8 cellular contexts compared by ENCODE assay signal in genomic region chr11:65261591-65262380, GRCh38. TPM values are rescaled to one million over a fixed set of nuclear protein-coding genes. Genes with fewer than 3 reads are reported as not detected.
A peak's percentile ranks its signal among the peaks of the same experiment; 100 is the strongest.
DNase-seq lines count a peak whose midpoint lies in the region; ATAC-seq and TF ChIP-seq lines count a peak whose summit lies in the region.

A gene with protein sequence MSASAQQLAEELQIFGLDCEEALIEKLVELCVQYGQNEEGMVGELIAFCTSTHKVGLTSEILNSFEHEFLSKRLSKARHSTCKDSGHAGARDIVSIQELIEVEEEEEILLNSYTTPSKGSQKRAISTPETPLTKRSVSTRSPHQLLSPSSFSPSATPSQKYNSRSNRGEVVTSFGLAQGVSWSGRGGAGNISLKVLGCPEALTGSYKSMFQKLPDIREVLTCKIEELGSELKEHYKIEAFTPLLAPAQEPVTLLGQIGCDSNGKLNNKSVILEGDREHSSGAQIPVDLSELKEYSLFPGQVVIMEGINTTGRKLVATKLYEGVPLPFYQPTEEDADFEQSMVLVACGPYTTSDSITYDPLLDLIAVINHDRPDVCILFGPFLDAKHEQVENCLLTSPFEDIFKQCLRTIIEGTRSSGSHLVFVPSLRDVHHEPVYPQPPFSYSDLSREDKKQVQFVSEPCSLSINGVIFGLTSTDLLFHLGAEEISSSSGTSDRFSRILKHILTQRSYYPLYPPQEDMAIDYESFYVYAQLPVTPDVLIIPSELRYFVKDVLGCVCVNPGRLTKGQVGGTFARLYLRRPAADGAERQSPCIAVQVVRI (plus strand): TSS chr11:65261962. CDS start chr11:65262293, 331 bp downstream.

- peak; percentile 73 to 86 for TF ChIP-seq POLR2A in tibial nerve (IDR thresholded peaks at IDR 0.05)

- no peaks in the 10 kb centered on the region for H3K79me2 ChIP-seq in parathyroid adenoma

- H3K4me3 ChIP-seq in GM12865 (ENCODE audit: low read depth, low read length) (peak within 1 kb of the TSS; percentile 98), parathyroid adenoma (ENCODE audit: low read depth, low read length) (peak within 1 kb of the TSS; percentile 96), tibial nerve (peak within 1 kb of the TSS; percentile 41 to 76 (median 70))

- DNase-seq in GM12865 (ENCODE audit: low read depth) (peak; percentile 98), NCI-H1417 treated with DMSO at 0.1 percent for 48 hours (lab: John Stamatoyannopoulos, UW) (peak; percentile 85), SW 1271 (lab: John Stamatoyannopoulos, UW) (peak; percentile 84 to 91), Right ventricle myocardium superior (peak; percentile 97), tibial nerve (ENCODE audit: low spot score in 2 of 2) (peak; percentile 87 to 89)
- DNase-seq in activated naive CD8-positive, alpha-beta T cell treated with anti-CD3 and anti-CD28 coated beads, Interleukin-2, amount 50 U/mL, for 16 hours (ENCODE audit: low read depth, low spot score), result peak; percentile 89

- H2AFZ ChIP-seq in parathyroid adenoma, result peak within 1 kb of the TSS; percentile 94

- ATAC-seq in HG02763 (IDR thresholded peaks at IDR 0.05; ENCODE audit: unreplicated experiment) (peak; percentile 86), Right ventricle myocardium superior (ENCODE audit: poor library complexity) (peak; percentile 97)

- H3K9me3 ChIP-seq in parathyroid adenoma (ENCODE audit: control insufficient read depth, low read length), result no peaks in the 10 kb centered on the region
- H3K9me3 ChIP-seq in tibial nerve, result no peaks in the 10 kb centered on the region

- TF ChIP-seq CTCF in GM12865 (IDR thresholded peaks at IDR 0.05; ENCODE audit: insufficient read depth, low read depth, low read length, missing control alignments), result no peak
- no peak for TF ChIP-seq CTCF in parathyroid adenoma (IDR thresholded peaks at IDR 0.05)
- TF ChIP-seq CTCF in tibial nerve (IDR thresholded peaks at IDR 0.05), result no peak

- peak within 1 kb of the TSS; percentile 67 for H3K9ac ChIP-seq in parathyroid adenoma

- 0% methylated on average over 31 to 53 of the region's 66 CpGs for WGBS in tibial nerve, 2 donors

- peak within 1 kb of the TSS; percentile 99 for H3K4me2 ChIP-seq in parathyroid adenoma (ENCODE audit: low read length)

- intact Hi-C loops in Right ventricle myocardium superior (cut with DNase I), result no loop called here

- H3K36me3 ChIP-seq in parathyroid adenoma (ENCODE audit: control insufficient read depth, insufficient read depth, low read length) (no peaks in the 10 kb centered on the region), tibial nerve (peaks cover 0 to 16% (median 0%) of the 10 kb centered on the region in 3 donors)

- H3K4me1 ChIP-seq in parathyroid adenoma, result peaks cover 3% of the 10 kb centered on the region
- peaks cover 0 to 26% (median 9%) of the 10 kb centered on the region in 4 donors for H3K4me1 ChIP-seq in tibial nerve

- H3K27me3 ChIP-seq in parathyroid adenoma (ENCODE audit: control insufficient read depth, insufficient read depth, low read length) (no peaks in the 10 kb centered on the region), tibial nerve (no peaks in the 10 kb centered on the region)

- peak; percentile 97 for TF ChIP-seq EP300 in tibial nerve (IDR thresholded peaks at IDR 0.05)

- H3K27ac ChIP-seq in parathyroid adenoma (peak within 1 kb of the TSS; percentile 85), tibial nerve (peak within 1 kb of the TSS; percentile 49 to 94 (median 88))

RNA-seq across cellular contexts. Expression of the gene that starts here (rescaled TPM):
- 4.9 TPM for total RNA-seq in Right ventricle myocardium superior
- 10 to 100 TPM in 2 of 4 donors, 1 to 10 TPM in 2; 3.5 to 13.5 (median 10.0) TPM for total RNA-seq in tibial nerve

Comparison
In these comparisons a context has a peak if more than half of its experiments do, and no peak if none do; other contexts are left out.
1. Peak in every context shown above with its lines: DNase-seq, ATAC-seq, H3K4me3 ChIP-seq and H3K27ac ChIP-seq.